Comparison of ENCODE assay signal across 1 cellular context in the genomic region with DNA sequence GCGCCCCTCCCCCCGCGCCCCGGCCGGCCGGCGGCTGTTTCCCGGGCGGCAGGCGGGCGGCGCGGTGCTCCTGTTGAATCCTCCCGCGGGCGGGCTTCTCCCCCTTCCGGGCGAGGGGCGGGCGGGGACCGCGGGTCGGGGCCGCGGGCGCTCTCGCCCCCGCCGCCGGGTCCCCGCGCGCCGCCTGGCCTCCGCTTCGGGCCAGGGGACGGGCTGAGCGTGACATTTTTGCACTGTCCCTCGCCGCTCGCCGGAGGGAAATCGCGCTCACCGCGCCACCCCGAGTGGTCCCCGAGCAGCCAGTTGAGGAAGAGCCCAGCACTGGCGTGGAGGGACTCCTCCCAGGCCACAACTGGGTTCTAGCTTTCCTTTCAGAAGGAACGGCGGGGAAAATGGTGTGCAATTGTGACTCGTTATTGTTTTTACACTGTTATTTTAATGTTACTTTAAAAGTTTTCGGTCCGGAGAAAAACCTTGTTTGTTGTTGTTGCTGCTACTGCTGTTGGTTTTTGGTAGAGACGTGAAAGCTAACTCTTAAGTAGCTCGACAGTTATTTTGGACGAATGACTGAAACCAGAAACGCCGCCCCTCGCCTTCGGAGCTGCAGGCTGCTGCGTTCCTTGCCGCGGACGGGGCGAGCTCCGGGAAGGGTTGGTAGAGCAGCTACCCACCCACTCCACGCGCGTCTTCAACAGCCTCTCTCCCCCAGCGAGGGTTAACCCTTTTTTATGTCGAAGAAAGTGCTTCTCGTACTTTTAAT.
TF ChIP-seq lines count a peak whose summit lies in the region.

No MANE protein-coding gene starts in this region.

TF ChIP-seq in HEK293, 187 proteins besides CTCF, POLR2A, EP300 and RAD21 (continued from another document and continues in another):
- no peak for TF ChIP-seq ZBTB49 (tag by site-specific recombination; IDR thresholded peaks at IDR 0.05; ENCODE audit: low read depth)
- TF ChIP-seq ZNF26 (tag by site-specific recombination; IDR thresholded peaks at IDR 0.05), result no peak
- no peak for TF ChIP-seq ZNF785 (tag by site-specific recombination; IDR thresholded peaks at IDR 0.05)
- no peak for TF ChIP-seq ZNF843 (tag by site-specific recombination; IDR thresholded peaks at IDR 0.05)
- TF ChIP-seq, protein P1, sequence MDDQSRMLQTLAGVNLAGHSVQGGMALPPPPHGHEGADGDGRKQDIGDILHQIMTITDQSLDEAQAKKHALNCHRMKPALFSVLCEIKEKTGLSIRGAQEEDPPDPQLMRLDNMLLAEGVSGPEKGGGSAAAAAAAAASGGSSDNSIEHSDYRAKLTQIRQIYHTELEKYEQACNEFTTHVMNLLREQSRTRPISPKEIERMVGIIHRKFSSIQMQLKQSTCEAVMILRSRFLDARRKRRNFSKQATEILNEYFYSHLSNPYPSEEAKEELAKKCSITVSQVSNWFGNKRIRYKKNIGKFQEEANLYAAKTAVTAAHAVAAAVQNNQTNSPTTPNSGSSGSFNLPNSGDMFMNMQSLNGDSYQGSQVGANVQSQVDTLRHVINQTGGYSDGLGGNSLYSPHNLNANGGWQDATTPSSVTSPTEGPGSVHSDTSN (CRISPR knock-in tag; IDR thresholded peaks at IDR 0.05), result no peak
- 0 out of 2 replicates have a peak, but pooled peaks have one; percentile 33 for TF ChIP-seq ZNF2 (tag by site-specific recombination; IDR thresholded peaks at IDR 0.05)
- TF ChIP-seq ZNF416 (tag by site-specific recombination; IDR thresholded peaks at IDR 0.05), result no peak
- TF ChIP-seq ZNF777 (tag by site-specific recombination; IDR thresholded peaks at IDR 0.05; ENCODE audit: borderline replicate concordance), result no peak
- TF ChIP-seq HOXC10 (CRISPR knock-in tag; IDR thresholded peaks at IDR 0.05), result no peak
- TF ChIP-seq GLIS2 (tag by site-specific recombination; IDR thresholded peaks at IDR 0.05), result no peak
- no peak for TF ChIP-seq ZNF202 (tag by site-specific recombination; IDR thresholded peaks at IDR 0.05; ENCODE audit: borderline replicate concordance)
- TF ChIP-seq ZNF302 (tag by site-specific recombination; IDR thresholded peaks at IDR 0.05; ENCODE audit: low read depth), result no peak
- TF ChIP-seq ZBTB48 (tag by site-specific recombination; IDR thresholded peaks at IDR 0.05), result 0 out of 2 replicates have a peak, but pooled peaks have one; percentile 25
- TF ChIP-seq ZNF596 (tag by site-specific recombination; IDR thresholded peaks at IDR 0.05), result no peak
- no peak for TF ChIP-seq ZNF391 (tag by site-specific recombination; IDR thresholded peaks at IDR 0.05; ENCODE audit: borderline replicate concordance, low read depth)
- TF ChIP-seq ZNF501 (tag by site-specific recombination; IDR thresholded peaks at IDR 0.05), result 0 out of 2 replicates have a peak, but pooled peaks have one; percentile 20
- TF ChIP-seq, protein P2, sequence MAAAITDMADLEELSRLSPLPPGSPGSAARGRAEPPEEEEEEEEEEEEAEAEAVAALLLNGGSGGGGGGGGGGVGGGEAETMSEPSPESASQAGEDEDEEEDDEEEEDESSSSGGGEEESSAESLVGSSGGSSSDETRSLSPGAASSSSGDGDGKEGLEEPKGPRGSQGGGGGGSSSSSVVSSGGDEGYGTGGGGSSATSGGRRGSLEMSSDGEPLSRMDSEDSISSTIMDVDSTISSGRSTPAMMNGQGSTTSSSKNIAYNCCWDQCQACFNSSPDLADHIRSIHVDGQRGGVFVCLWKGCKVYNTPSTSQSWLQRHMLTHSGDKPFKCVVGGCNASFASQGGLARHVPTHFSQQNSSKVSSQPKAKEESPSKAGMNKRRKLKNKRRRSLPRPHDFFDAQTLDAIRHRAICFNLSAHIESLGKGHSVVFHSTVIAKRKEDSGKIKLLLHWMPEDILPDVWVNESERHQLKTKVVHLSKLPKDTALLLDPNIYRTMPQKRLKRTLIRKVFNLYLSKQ (tag by site-specific recombination; IDR thresholded peaks at IDR 0.05; ENCODE audit: borderline replicate concordance), result no peak
- no peak for TF ChIP-seq ZNF48 (tag by site-specific recombination; IDR thresholded peaks at IDR 0.05)
- TF ChIP-seq ZNF621 (tag by site-specific recombination; IDR thresholded peaks at IDR 0.05), result no peak
- TF ChIP-seq ZNF776 (tag by site-specific recombination; IDR thresholded peaks at IDR 0.05; ENCODE audit: borderline replicate concordance), result no peak
- TF ChIP-seq ZBTB20 (tag by site-specific recombination; IDR thresholded peaks at IDR 0.05), result peak; percentile 47; the same call in 1 of the 2 replicates
- no peak for TF ChIP-seq ZNF660 (tag by site-specific recombination; IDR thresholded peaks at IDR 0.05)
- TF ChIP-seq, protein P3, sequence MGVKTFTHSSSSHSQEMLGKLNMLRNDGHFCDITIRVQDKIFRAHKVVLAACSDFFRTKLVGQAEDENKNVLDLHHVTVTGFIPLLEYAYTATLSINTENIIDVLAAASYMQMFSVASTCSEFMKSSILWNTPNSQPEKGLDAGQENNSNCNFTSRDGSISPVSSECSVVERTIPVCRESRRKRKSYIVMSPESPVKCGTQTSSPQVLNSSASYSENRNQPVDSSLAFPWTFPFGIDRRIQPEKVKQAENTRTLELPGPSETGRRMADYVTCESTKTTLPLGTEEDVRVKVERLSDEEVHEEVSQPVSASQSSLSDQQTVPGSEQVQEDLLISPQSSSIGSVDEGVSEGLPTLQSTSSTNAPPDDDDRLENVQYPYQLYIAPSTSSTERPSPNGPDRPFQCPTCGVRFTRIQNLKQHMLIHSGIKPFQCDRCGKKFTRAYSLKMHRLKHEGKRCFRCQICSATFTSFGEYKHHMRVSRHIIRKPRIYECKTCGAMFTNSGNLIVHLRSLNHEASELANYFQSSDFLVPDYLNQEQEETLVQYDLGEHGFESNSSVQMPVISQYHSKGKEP (tag by site-specific recombination; IDR thresholded peaks at IDR 0.05), result no peak
- no peak for TF ChIP-seq ZNF548 (tag by site-specific recombination; IDR thresholded peaks at IDR 0.05)
- no peak for TF ChIP-seq ZNF791 (tag by site-specific recombination; IDR thresholded peaks at IDR 0.05)
- TF ChIP-seq ZNF658 (tag by site-specific recombination; IDR thresholded peaks at IDR 0.05), result no peak
- TF ChIP-seq ZNF341 (tag by site-specific recombination; IDR thresholded peaks at IDR 0.05; ENCODE audit: low read depth), result peak; percentile 89
- TF ChIP-seq ZBTB21 (tag by site-specific recombination; IDR thresholded peaks at IDR 0.05), result no peak
- TF ChIP-seq ZNF510 (tag by site-specific recombination; IDR thresholded peaks at IDR 0.05; ENCODE audit: insufficient replicate concordance), result no peak
- TF ChIP-seq ZNF221 (tag by site-specific recombination; IDR thresholded peaks at IDR 0.05; ENCODE audit: borderline replicate concordance), result no peak
- no peak for TF ChIP-seq TRIM28 (IDR thresholded peaks at IDR 0.05; ENCODE audit: borderline replicate concordance, low read length)
- TF ChIP-seq ZNF624 (tag by site-specific recombination; IDR thresholded peaks at IDR 0.05), result no peak
- no peak for TF ChIP-seq ZNF707 (tag by site-specific recombination; IDR thresholded peaks at IDR 0.05)
- no peak for TF ChIP-seq ZFHX2 (tag by site-specific recombination; conservative IDR thresholded peaks at IDR 0.05)
- TF ChIP-seq, protein P4, sequence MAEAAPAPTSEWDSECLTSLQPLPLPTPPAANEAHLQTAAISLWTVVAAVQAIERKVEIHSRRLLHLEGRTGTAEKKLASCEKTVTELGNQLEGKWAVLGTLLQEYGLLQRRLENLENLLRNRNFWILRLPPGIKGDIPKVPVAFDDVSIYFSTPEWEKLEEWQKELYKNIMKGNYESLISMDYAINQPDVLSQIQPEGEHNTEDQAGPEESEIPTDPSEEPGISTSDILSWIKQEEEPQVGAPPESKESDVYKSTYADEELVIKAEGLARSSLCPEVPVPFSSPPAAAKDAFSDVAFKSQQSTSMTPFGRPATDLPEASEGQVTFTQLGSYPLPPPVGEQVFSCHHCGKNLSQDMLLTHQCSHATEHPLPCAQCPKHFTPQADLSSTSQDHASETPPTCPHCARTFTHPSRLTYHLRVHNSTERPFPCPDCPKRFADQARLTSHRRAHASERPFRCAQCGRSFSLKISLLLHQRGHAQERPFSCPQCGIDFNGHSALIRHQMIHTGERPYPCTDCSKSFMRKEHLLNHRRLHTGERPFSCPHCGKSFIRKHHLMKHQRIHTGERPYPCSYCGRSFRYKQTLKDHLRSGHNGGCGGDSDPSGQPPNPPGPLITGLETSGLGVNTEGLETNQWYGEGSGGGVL (tag by site-specific recombination; IDR thresholded peaks at IDR 0.05), result no peak
- TF ChIP-seq, protein P5, sequence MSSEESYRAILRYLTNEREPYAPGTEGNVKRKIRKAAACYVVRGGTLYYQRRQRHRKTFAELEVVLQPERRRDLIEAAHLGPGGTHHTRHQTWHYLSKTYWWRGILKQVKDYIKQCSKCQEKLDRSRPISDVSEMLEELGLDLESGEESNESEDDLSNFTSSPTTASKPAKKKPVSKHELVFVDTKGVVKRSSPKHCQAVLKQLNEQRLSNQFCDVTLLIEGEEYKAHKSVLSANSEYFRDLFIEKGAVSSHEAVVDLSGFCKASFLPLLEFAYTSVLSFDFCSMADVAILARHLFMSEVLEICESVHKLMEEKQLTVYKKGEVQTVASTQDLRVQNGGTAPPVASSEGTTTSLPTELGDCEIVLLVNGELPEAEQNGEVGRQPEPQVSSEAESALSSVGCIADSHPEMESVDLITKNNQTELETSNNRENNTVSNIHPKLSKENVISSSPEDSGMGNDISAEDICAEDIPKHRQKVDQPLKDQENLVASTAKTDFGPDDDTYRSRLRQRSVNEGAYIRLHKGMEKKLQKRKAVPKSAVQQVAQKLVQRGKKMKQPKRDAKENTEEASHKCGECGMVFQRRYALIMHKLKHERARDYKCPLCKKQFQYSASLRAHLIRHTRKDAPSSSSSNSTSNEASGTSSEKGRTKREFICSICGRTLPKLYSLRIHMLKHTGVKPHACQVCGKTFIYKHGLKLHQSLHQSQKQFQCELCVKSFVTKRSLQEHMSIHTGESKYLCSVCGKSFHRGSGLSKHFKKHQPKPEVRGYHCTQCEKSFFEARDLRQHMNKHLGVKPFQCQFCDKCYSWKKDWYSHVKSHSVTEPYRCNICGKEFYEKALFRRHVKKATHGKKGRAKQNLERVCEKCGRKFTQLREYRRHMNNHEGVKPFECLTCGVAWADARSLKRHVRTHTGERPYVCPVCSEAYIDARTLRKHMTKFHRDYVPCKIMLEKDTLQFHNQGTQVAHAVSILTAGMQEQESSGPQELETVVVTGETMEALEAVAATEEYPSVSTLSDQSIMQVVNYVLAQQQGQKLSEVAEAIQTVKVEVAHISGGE (tag by site-specific recombination; conservative IDR thresholded peaks at IDR 0.05; ENCODE audit: low read depth), result no peak
- no peak for TF ChIP-seq ZNF16 (tag by site-specific recombination; IDR thresholded peaks at IDR 0.05; ENCODE audit: low read depth)
- TF ChIP-seq WT1 (tag by site-specific recombination; IDR thresholded peaks at IDR 0.05), result no peak
- no peak for TF ChIP-seq ZNF513 (tag by site-specific recombination; IDR thresholded peaks at IDR 0.05)
- TF ChIP-seq ZNF114 (tag by site-specific recombination; IDR thresholded peaks at IDR 0.05), result no peak
